ENCODE assay signal across 2 cellular contexts in the genomic region with DNA sequence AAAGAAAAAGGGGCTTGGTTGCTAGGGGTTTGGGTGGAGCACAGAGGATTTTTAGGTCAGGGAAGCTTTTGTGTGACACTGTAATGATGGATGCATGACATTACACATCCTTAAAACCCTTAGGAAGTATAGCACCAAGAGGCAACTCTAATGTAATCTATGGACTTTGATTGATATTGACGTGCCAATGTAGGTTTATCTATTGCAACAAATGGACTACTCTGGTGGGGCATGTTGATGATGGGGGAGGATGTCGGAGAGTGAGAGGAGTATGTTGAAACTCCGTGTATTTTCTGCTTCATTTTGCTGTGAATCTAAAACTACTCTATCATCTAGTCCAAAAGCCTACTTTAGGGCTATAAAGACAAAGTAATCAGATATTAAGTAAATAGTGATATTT.
TF ChIP-seq lines count a peak whose summit lies in the region.

No MANE protein-coding gene starts in this region.

TF ChIP-seq in liver, 16 proteins besides CTCF, POLR2A, EP300 and RAD21 (continued from another document):
- TF ChIP-seq, protein P1, sequence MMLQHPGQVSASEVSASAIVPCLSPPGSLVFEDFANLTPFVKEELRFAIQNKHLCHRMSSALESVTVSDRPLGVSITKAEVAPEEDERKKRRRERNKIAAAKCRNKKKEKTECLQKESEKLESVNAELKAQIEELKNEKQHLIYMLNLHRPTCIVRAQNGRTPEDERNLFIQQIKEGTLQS (IDR thresholded peaks at IDR 0.05): no peak
- TF ChIP-seq SP1 (IDR thresholded peaks at IDR 0.05) (peak; percentile 91), YY1 (IDR thresholded peaks at IDR 0.05) (peak; percentile 79), RXRA (IDR thresholded peaks at IDR 0.05) (peak; percentile 48 to 84), NR2F2 (IDR thresholded peaks at IDR 0.05) (no peak), HNF4A (conservative IDR thresholded peaks at IDR 0.05) (peak; percentile 95 to 96), GABPA (IDR thresholded peaks at IDR 0.05 in 1 of 2, conservative IDR thresholded peaks at IDR 0.05 in 1 of 2) (no peak), TAF1 (conservative IDR thresholded peaks at IDR 0.05) (no peak), HNF4G (IDR thresholded peaks at IDR 0.05) (peak; percentile 87)
- TF ChIP-seq, protein P2, sequence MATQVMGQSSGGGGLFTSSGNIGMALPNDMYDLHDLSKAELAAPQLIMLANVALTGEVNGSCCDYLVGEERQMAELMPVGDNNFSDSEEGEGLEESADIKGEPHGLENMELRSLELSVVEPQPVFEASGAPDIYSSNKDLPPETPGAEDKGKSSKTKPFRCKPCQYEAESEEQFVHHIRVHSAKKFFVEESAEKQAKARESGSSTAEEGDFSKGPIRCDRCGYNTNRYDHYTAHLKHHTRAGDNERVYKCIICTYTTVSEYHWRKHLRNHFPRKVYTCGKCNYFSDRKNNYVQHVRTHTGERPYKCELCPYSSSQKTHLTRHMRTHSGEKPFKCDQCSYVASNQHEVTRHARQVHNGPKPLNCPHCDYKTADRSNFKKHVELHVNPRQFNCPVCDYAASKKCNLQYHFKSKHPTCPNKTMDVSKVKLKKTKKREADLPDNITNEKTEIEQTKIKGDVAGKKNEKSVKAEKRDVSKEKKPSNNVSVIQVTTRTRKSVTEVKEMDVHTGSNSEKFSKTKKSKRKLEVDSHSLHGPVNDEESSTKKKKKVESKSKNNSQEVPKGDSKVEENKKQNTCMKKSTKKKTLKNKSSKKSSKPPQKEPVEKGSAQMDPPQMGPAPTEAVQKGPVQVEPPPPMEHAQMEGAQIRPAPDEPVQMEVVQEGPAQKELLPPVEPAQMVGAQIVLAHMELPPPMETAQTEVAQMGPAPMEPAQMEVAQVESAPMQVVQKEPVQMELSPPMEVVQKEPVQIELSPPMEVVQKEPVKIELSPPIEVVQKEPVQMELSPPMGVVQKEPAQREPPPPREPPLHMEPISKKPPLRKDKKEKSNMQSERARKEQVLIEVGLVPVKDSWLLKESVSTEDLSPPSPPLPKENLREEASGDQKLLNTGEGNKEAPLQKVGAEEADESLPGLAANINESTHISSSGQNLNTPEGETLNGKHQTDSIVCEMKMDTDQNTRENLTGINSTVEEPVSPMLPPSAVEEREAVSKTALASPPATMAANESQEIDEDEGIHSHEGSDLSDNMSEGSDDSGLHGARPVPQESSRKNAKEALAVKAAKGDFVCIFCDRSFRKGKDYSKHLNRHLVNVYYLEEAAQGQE (IDR thresholded peaks at IDR 0.05): peak; percentile 54
TF ChIP-seq in liver: peak in this region for 12.

TF ChIP-seq in HepG2, 621 proteins besides CTCF, POLR2A, EP300 and RAD21:
- TF ChIP-seq, protein P3, sequence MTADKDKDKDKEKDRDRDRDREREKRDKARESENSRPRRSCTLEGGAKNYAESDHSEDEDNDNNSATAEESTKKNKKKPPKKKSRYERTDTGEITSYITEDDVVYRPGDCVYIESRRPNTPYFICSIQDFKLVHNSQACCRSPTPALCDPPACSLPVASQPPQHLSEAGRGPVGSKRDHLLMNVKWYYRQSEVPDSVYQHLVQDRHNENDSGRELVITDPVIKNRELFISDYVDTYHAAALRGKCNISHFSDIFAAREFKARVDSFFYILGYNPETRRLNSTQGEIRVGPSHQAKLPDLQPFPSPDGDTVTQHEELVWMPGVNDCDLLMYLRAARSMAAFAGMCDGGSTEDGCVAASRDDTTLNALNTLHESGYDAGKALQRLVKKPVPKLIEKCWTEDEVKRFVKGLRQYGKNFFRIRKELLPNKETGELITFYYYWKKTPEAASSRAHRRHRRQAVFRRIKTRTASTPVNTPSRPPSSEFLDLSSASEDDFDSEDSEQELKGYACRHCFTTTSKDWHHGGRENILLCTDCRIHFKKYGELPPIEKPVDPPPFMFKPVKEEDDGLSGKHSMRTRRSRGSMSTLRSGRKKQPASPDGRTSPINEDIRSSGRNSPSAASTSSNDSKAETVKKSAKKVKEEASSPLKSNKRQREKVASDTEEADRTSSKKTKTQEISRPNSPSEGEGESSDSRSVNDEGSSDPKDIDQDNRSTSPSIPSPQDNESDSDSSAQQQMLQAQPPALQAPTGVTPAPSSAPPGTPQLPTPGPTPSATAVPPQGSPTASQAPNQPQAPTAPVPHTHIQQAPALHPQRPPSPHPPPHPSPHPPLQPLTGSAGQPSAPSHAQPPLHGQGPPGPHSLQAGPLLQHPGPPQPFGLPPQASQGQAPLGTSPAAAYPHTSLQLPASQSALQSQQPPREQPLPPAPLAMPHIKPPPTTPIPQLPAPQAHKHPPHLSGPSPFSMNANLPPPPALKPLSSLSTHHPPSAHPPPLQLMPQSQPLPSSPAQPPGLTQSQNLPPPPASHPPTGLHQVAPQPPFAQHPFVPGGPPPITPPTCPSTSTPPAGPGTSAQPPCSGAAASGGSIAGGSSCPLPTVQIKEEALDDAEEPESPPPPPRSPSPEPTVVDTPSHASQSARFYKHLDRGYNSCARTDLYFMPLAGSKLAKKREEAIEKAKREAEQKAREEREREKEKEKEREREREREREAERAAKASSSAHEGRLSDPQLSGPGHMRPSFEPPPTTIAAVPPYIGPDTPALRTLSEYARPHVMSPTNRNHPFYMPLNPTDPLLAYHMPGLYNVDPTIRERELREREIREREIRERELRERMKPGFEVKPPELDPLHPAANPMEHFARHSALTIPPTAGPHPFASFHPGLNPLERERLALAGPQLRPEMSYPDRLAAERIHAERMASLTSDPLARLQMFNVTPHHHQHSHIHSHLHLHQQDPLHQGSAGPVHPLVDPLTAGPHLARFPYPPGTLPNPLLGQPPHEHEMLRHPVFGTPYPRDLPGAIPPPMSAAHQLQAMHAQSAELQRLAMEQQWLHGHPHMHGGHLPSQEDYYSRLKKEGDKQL (CRISPR knock-in tag; IDR thresholded peaks at IDR 0.05; ENCODE audit: low read depth): no peak
- no peak for TF ChIP-seq HOXA9 (CRISPR knock-in tag; IDR thresholded peaks at IDR 0.05; ENCODE audit: borderline replicate concordance)
- TF ChIP-seq, protein P4, sequence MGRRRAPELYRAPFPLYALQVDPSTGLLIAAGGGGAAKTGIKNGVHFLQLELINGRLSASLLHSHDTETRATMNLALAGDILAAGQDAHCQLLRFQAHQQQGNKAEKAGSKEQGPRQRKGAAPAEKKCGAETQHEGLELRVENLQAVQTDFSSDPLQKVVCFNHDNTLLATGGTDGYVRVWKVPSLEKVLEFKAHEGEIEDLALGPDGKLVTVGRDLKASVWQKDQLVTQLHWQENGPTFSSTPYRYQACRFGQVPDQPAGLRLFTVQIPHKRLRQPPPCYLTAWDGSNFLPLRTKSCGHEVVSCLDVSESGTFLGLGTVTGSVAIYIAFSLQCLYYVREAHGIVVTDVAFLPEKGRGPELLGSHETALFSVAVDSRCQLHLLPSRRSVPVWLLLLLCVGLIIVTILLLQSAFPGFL (CRISPR knock-in tag; IDR thresholded peaks at IDR 0.05): no peak
- TF ChIP-seq, protein P5, sequence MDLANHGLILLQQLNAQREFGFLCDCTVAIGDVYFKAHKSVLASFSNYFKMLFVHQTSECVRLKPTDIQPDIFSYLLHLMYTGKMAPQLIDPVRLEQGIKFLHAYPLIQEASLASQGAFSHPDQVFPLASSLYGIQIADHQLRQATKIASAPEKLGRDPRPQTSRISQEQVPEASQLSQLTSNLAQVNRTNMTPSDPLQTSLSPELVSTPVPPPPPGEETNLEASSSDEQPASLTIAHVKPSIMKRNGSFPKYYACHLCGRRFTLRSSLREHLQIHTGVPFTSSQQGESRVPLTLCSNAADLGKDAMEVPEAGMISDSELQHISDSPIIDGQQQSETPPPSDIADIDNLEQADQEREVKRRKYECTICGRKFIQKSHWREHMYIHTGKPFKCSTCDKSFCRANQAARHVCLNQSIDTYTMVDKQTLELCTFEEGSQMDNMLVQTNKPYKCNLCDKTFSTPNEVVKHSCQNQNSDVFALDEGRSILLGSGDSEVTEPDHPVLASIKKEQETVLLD (CRISPR knock-in tag; IDR thresholded peaks at IDR 0.05; ENCODE audit: low read depth): no peak
- no peak for TF ChIP-seq FLYWCH1 (CRISPR knock-in tag; IDR thresholded peaks at IDR 0.05)
- no peak for TF ChIP-seq DR1 (CRISPR knock-in tag; IDR thresholded peaks at IDR 0.05)
- TF ChIP-seq ZKSCAN5 (CRISPR knock-in tag; IDR thresholded peaks at IDR 0.05): no peak
- TF ChIP-seq SETDB1 (CRISPR knock-in tag; IDR thresholded peaks at IDR 0.05; ENCODE audit: borderline replicate concordance): no peak
- TF ChIP-seq, protein P6, sequence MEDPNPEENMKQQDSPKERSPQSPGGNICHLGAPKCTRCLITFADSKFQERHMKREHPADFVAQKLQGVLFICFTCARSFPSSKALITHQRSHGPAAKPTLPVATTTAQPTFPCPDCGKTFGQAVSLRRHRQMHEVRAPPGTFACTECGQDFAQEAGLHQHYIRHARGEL (CRISPR knock-in tag; IDR thresholded peaks at IDR 0.05): no peak
- TF ChIP-seq SIX1 (CRISPR knock-in tag; IDR thresholded peaks at IDR 0.05; ENCODE audit: borderline replicate concordance): no peak
- no peak for TF ChIP-seq NFYC (CRISPR knock-in tag; IDR thresholded peaks at IDR 0.05)
- no peak for TF ChIP-seq ZNF883 (CRISPR knock-in tag; IDR thresholded peaks at IDR 0.05; ENCODE audit: not compliant biosample characterization)
- no peak for TF ChIP-seq IKZF1 (IDR thresholded peaks at IDR 0.05)
- no peak for TF ChIP-seq ZBTB20 (CRISPR knock-in tag; IDR thresholded peaks at IDR 0.05; ENCODE audit: borderline replicate concordance, low read depth)
- TF ChIP-seq THAP11 (CRISPR knock-in tag; IDR thresholded peaks at IDR 0.05): no peak
- no peak for TF ChIP-seq ZNF446 (CRISPR knock-in tag; IDR thresholded peaks at IDR 0.05)
- TF ChIP-seq SAP130 (CRISPR knock-in tag; IDR thresholded peaks at IDR 0.05; ENCODE audit: low read depth): no peak
TF ChIP-seq in HepG2: peak in this region for 0.
